Comparison of ENCODE assay signal across 1 cellular context in genomic region chr21:16587671-16588379, GRCh38.
TF ChIP-seq lines count a peak whose summit lies in the region.

No MANE protein-coding gene starts in this region.

TF ChIP-seq in HepG2, 621 proteins besides CTCF, POLR2A, EP300 and RAD21 (continued from another document):
- no peak for TF ChIP-seq ATF5 (CRISPR knock-in tag; IDR thresholded peaks at IDR 0.05; ENCODE audit: low read depth)
TF ChIP-seq in HepG2: peak in this region for 0.
